ENCODE assay signal across 11 cellular contexts in genomic region chr13:97429681-97430081, GRCh38. TPM values are rescaled to one million over a fixed set of nuclear protein-coding genes. Genes with fewer than 3 reads are reported as not detected.
DNase-seq lines count a peak whose midpoint lies in the region; ATAC-seq, FAIRE-seq and TF ChIP-seq lines count a peak whose summit lies in the region.
"Had no signal": no experiment of that assay in that cellular context is flagged by ENCODE, and none has a peak within 500 bp of the region (broad histone marks: within the 10 kb centered on the region; RNA-seq: fewer than 3 reads in every experiment).

No MANE protein-coding gene starts in this region.

- DNase-seq in HepG2 (ENCODE audit: low spot score) (no peak), right lobe of liver (no peak), cardiac fibroblast (ENCODE audit: low read depth in 2 of 2) (peak; percentile 37 to 55), middle frontal gyrus (ENCODE audit: extremely low spot score, low spot score) (peak; percentile 67), left lung (no peak), immature natural killer cell (no peak)
- DNase-seq in activated CD4-positive, alpha-beta memory T cell treated with anti-CD3 and anti-CD28 coated beads for 36 hours = no peak
- DNase-seq in stimulated activated naive CD8-positive, alpha-beta T cell treated with anti-CD3 and anti-CD28 coated beads, Interleukin-15, amount 100 ng/mL, for 72 hours = no peak

- peaks cover 0 to 7% (median 0%) of the 10 kb centered on the region in 3 donors for H3K36me3 Mint-ChIP-seq in immature natural killer cell
- peaks cover 2% of the 10 kb centered on the region for H3K36me3 Mint-ChIP-seq in activated CD4-positive, alpha-beta memory T cell treated with anti-CD3 and anti-CD28 coated beads for 36 hours
- H3K36me3 Mint-ChIP-seq: CD14-positive monocyte had no signal

- FAIRE-seq in HepG2 (lab: Jason Lieb, UNC) = no peak

- TF ChIP-seq RAD21 in HepG2 (CRISPR knock-in tag; IDR thresholded peaks at IDR 0.05) = no peak

- H3K9me3 Mint-ChIP-seq in immature natural killer cell = peaks cover 0 to 2% (median 0%) of the 10 kb centered on the region in 6 donors
- no peaks in the 10 kb centered on the region for H3K9me3 Mint-ChIP-seq in activated CD4-positive, alpha-beta memory T cell treated with anti-CD3 and anti-CD28 coated beads for 36 hours
- H3K9me3 Mint-ChIP-seq in stimulated activated naive CD8-positive, alpha-beta T cell treated with anti-CD3 and anti-CD28 coated beads, Interleukin-15, amount 100 ng/mL, for 72 hours = no peaks in the 10 kb centered on the region
- H3K9me3 Mint-ChIP-seq: CD14-positive monocyte had no signal

- POLR2A ChIA-PET in HepG2 (lab: Yijun Ruan, JAX) = no interaction called here
- POLR2A ChIA-PET in activated CD4-positive, alpha-beta memory T cell treated with anti-CD3 and anti-CD28 coated beads for 36 hours (lab: Charles Lee) = interaction anchor here (0.7 kb wide), 1 partner anchor 64 kb away, joined by 3 read pairs; no protein-coding TSS in a partner anchor

- H3K27ac ChIP-seq in HepG2 (ENCODE audit: extremely low read length, insufficient read depth, low read length) (no peak overlapping the region), right lobe of liver (no peak overlapping the region), left lung (no peak overlapping the region)

- in situ Hi-C loops in HepG2 (cut with HindIII; ENCODE audit: extremely low pct_ligation_motif_present, low pct_unique_long_range_greater_than_20kb) = loop anchor here (5.0 kb wide), 1 partner anchor 148 kb away; no protein-coding TSS in a partner anchor

- H3K9ac ChIP-seq in HepG2 (ENCODE audit: insufficient read depth, low read depth, low read length) = no peak overlapping the region

- peaks cover 39% of the 10 kb centered on the region for H3K4me1 ChIP-seq in HepG2 (ENCODE audit: insufficient read depth, low read length)
- peaks cover 0 to 6% (median 1%) of the 10 kb centered on the region in 4 donors for H3K4me1 ChIP-seq in right lobe of liver
- H3K4me1 ChIP-seq in left lung = peaks cover 0 to 5% of the 10 kb centered on the region in 2 donors
- H3K4me1 ChIP-seq: HAP-1 had no signal

- H3K27me3 Mint-ChIP-seq in immature natural killer cell (ENCODE audit: low read depth in 3 of 3) = peaks cover 11 to 22% (median 17%) of the 10 kb centered on the region in 3 donors
- H3K27me3 Mint-ChIP-seq in activated CD4-positive, alpha-beta memory T cell treated with anti-CD3 and anti-CD28 coated beads for 36 hours = peaks cover 3% of the 10 kb centered on the region
- H3K27me3 Mint-ChIP-seq in stimulated activated naive CD8-positive, alpha-beta T cell treated with anti-CD3 and anti-CD28 coated beads, Interleukin-15, amount 100 ng/mL, for 72 hours = no peaks in the 10 kb centered on the region

- CTCF ChIA-PET in HepG2 (lab: Yijun Ruan, JAX; ENCODE audit: low intra/inter-chr PET ratio, low total read pairs) = no interaction called here
- CTCF ChIA-PET in activated CD4-positive, alpha-beta memory T cell treated with anti-CD3 and anti-CD28 coated beads for 36 hours (lab: Charles Lee) = no interaction called here

- TF ChIP-seq POLR2A in HepG2 (IDR thresholded peaks at IDR 0.05; ENCODE audit: insufficient read depth in 1 of 2, low read depth in 2 of 2, low read length in 2 of 2) (no peak), right lobe of liver (IDR thresholded peaks at IDR 0.05) (no peak)

- BruUV-seq in HepG2 (replicated peaks; lab: Mats Ljungman, UMichigan) = no TSS peak

- H3K27ac Mint-ChIP-seq in immature natural killer cell = no peak overlapping the region
- no peak overlapping the region for H3K27ac Mint-ChIP-seq in activated CD4-positive, alpha-beta memory T cell treated with anti-CD3 and anti-CD28 coated beads for 36 hours
- H3K27ac Mint-ChIP-seq in stimulated activated naive CD8-positive, alpha-beta T cell treated with anti-CD3 and anti-CD28 coated beads, Interleukin-15, amount 100 ng/mL, for 72 hours = no peak overlapping the region
- H3K27ac Mint-ChIP-seq: CD14-positive monocyte had no signal

- ATAC-seq in HepG2 = no peak
- no peak for ATAC-seq in right lobe of liver
- no peak for ATAC-seq in left lung
- no peak for ATAC-seq in stimulated activated naive CD8-positive, alpha-beta T cell treated with anti-CD3 and anti-CD28 coated beads, Interleukin-15, amount 100 ng/mL, for 72 hours
- ATAC-seq: mucosa of descending colon had no signal

- no peaks in the 10 kb centered on the region for H4K20me1 ChIP-seq in HepG2 (ENCODE audit: insufficient read depth, low read length)

- H3K4me2 ChIP-seq in HepG2 (ENCODE audit: low read depth, low read length) = no peak overlapping the region

- WGBS in HepG2 (ENCODE audit: low lambda C conversion rate) = 74% methylated on average over 6 of the region's 6 CpGs
- WGBS in right lobe of liver (ENCODE audit: insufficient coverage, low coverage, low lambda C conversion rate, missing lambda C conversion rate) = 70% methylated on average over 6 of the region's 6 CpGs

- intact Hi-C loops in HepG2 (cut with micrococcal nuclease; ENCODE audit: unreplicated experiment) = loop anchor here (10.0 kb wide), 1 partner anchor 205 kb away; the partner anchor contains the start of gene MBNL2
- intact Hi-C loops in right lobe of liver (cut with DNase I) = no loop called here
- intact Hi-C loops in left lung (cut with DNase I) = no loop called here
- intact Hi-C loops in activated CD4-positive, alpha-beta memory T cell treated with anti-CD3 and anti-CD28 coated beads for 36 hours (cut with micrococcal nuclease) = loop anchor here (10.0 kb wide), 4 partner anchors 145 to 1145 kb away; partner anchors contain the start of genes FARP1 and STK24

- no peak overlapping the region for H3K4me3 ChIP-seq in HepG2 (replicated peaks in 1 of 3; ENCODE audit: insufficient read depth in 1 of 3, low read depth in 2 of 3, low read length in 3 of 3)
- H3K4me3 ChIP-seq in right lobe of liver = no peak overlapping the region
- peak overlapping the region in 1 of 2 donors; percentile 2 for H3K4me3 ChIP-seq in cardiac fibroblast (replicated peaks in 1 of 2; ENCODE audit: low read depth in 2 of 2, low read length in 2 of 2)
- no peak overlapping the region for H3K4me3 ChIP-seq in left lung
- H3K4me3 ChIP-seq: HAP-1, mucosa of descending colon had no signal

- H3K4me1 Mint-ChIP-seq in immature natural killer cell = peaks cover 12 to 16% of the 10 kb centered on the region in 2 donors
- peaks cover 3% of the 10 kb centered on the region for H3K4me1 Mint-ChIP-seq in activated CD4-positive, alpha-beta memory T cell treated with anti-CD3 and anti-CD28 coated beads for 36 hours (ENCODE audit: low read depth)
- peaks cover 13% of the 10 kb centered on the region for H3K4me1 Mint-ChIP-seq in stimulated activated naive CD8-positive, alpha-beta T cell treated with anti-CD3 and anti-CD28 coated beads, Interleukin-15, amount 100 ng/mL, for 72 hours

- no peak overlapping the region for H3K4me3 Mint-ChIP-seq in immature natural killer cell
- no peak overlapping the region for H3K4me3 Mint-ChIP-seq in activated CD4-positive, alpha-beta memory T cell treated with anti-CD3 and anti-CD28 coated beads for 36 hours
- no peak overlapping the region for H3K4me3 Mint-ChIP-seq in stimulated activated naive CD8-positive, alpha-beta T cell treated with anti-CD3 and anti-CD28 coated beads, Interleukin-15, amount 100 ng/mL, for 72 hours
- H3K4me3 Mint-ChIP-seq: CD14-positive monocyte had no signal

- H3K36me3 ChIP-seq in HepG2 (replicated peaks in 1 of 2; ENCODE audit: control insufficient read depth in 1 of 2, insufficient read depth in 2 of 2, low read length in 2 of 2) (no peaks in the 10 kb centered on the region), right lobe of liver (no peaks in the 10 kb centered on the region), left lung (no peaks in the 10 kb centered on the region)
- H3K36me3 ChIP-seq: HAP-1 had no signal

- H2AFZ ChIP-seq in HepG2 (ENCODE audit: low read length) = no peak overlapping the region

- H3K9me3 ChIP-seq in HepG2 (ENCODE audit: low read length) = no peaks in the 10 kb centered on the region
- H3K9me3 ChIP-seq in right lobe of liver = no peaks in the 10 kb centered on the region
- no peaks in the 10 kb centered on the region for H3K9me3 ChIP-seq in left lung
- H3K9me3 ChIP-seq: mucosa of descending colon had no signal

- TF ChIP-seq EP300 in HepG2 (IDR thresholded peaks at IDR 0.05; ENCODE audit: low read depth in 2 of 2, low read length in 2 of 2) (no peak), HepG2 (CRISPR knock-in tag; IDR thresholded peaks at IDR 0.05; ENCODE audit: borderline replicate concordance) (no peak)

- H3K27me3 ChIP-seq in HepG2 (ENCODE audit: control insufficient read depth in 1 of 2, insufficient read depth in 2 of 2, low read length in 2 of 2) (no peaks in the 10 kb centered on the region), right lobe of liver (no peaks in the 10 kb centered on the region), left lung (no peaks in the 10 kb centered on the region)

- no peak for TF ChIP-seq CTCF in HepG2 (CRISPR knock-in tag; IDR thresholded peaks at IDR 0.05)
- no peak for TF ChIP-seq CTCF in right lobe of liver (IDR thresholded peaks at IDR 0.05)
- TF ChIP-seq CTCF in cardiac fibroblast (IDR thresholded peaks at IDR 0.05; ENCODE audit: low read depth, low read length) = no peak
- TF ChIP-seq CTCF in left lung (IDR thresholded peaks at IDR 0.05) = no peak

- H3K79me2 ChIP-seq in HepG2 (ENCODE audit: insufficient read depth, low read length) = peaks cover 4% of the 10 kb centered on the region

RNA-seq across cellular contexts. Expression of gene RAP2A, which starts 4.3 kb away (rescaled TPM):
- 23.1 and 31.2 TPM in 2 replicates for total RNA-seq in HepG2 (2016; rRNA removed; fragmentation: Illumina TruSeq; extraction: Trizol)
- 8.2 and 8.3 TPM in 2 replicates for total RNA-seq in HepG2 (2016; cell fraction: cytosol; rRNA removed; fragmentation: Illumina TruSeq; extraction: Trizol; ENCODE audit: low read depth)
- total RNA-seq in HepG2 (2016; cell fraction: insoluble cytoplasmic fraction; rRNA removed; fragmentation: Illumina TruSeq; extraction: Trizol) = 22.5 and 27.5 TPM in 2 replicates
- total RNA-seq in HepG2 (2016; cell fraction: membrane; rRNA removed; fragmentation: Illumina TruSeq; extraction: Trizol) = 37.9 and 44.9 TPM in 2 replicates
- 11.6 and 12.3 TPM in 2 replicates for total RNA-seq in HepG2 (2016; cell fraction: nucleus; rRNA removed; fragmentation: Illumina TruSeq; extraction: Trizol)
- polyA plus RNA-seq in HepG2 (2011; rRNA removed) = 9.9 and 10.3 TPM in 2 replicates
- 3.2 and 5.4 TPM in 2 replicates for polyA plus RNA-seq in HepG2 (2011; cell fraction: cytosol; rRNA removed)
- polyA plus RNA-seq in HepG2 (2011; cell fraction: nucleus; rRNA removed) = 3.2 and 3.5 TPM in 2 replicates
- 11.4 and 12.1 TPM in 2 replicates for polyA plus RNA-seq in HepG2 (2012)
- polyA plus RNA-seq in HepG2 (2016; cell fraction: cytosol; fragmentation: Illumina TruSeq; extraction: Trizol; ENCODE audit: low read depth) = 8.7 and 9.1 TPM in 2 replicates
- 23.3 and 25.3 TPM in 2 replicates for polyA plus RNA-seq in HepG2 (2016; cell fraction: insoluble cytoplasmic fraction; fragmentation: Illumina TruSeq; extraction: Trizol; ENCODE audit: low read depth)
- polyA plus RNA-seq in HepG2 (2016; cell fraction: membrane; fragmentation: Illumina TruSeq; extraction: Trizol; ENCODE audit: low read depth) = 20.5 and 25.5 TPM in 2 replicates
- 12.6 TPM in 2 replicates for polyA plus RNA-seq in HepG2 (2016; cell fraction: nucleus; fragmentation: Illumina TruSeq; extraction: Trizol; ENCODE audit: insufficient read depth, low read depth)
- polyA minus RNA-seq in HepG2 (2011; rRNA and poly(A)+ RNA removed; ENCODE audit: low replicate concordance) = 44.2 and 45.5 TPM in 2 replicates
- polyA minus RNA-seq in HepG2 (2011; cell fraction: cytosol; rRNA and poly(A)+ RNA removed) = 14.5 and 18.9 TPM in 2 replicates
- 12.9 and 17.0 TPM in 2 replicates for polyA minus RNA-seq in HepG2 (2011; cell fraction: nucleus; rRNA and poly(A)+ RNA removed)
- total RNA-seq in right lobe of liver = 10 to 100 TPM in 1 of 6 experiments, 1 to 10 TPM in 5; 7.4 to 16.5 (median 8.8) TPM
- total RNA-seq in left lung = 10 to 100 TPM; 49.9 to 53.5 TPM
- 1 to 10 TPM; 2.8 to 5.6 (median 5.5) TPM for polyA plus RNA-seq in immature natural killer cell
- total RNA-seq in activated CD4-positive, alpha-beta memory T cell treated with anti-CD3 and anti-CD28 coated beads for 36 hours = 10 to 100 TPM; 13.7 to 15.4 TPM

Comparison
In these comparisons a context has a peak if more than half of its experiments do, and no peak if none do; other contexts are left out.
1. intact Hi-C loops: an anchor here in HepG2 (10.0 kb wide) and activated CD4-positive, alpha-beta memory T cell treated with anti-CD3 and anti-CD28 coated beads for 36 hours (10.0 kb wide); none called in right lobe of liver and left lung.
2. DNase-seq: peak in cardiac fibroblast (2 of 2) and middle frontal gyrus (single experiment); none in HepG2 (single experiment), right lobe of liver (0 of 3), left lung (0 of 2), immature natural killer cell (0 of 3), activated CD4-positive, alpha-beta memory T cell treated with anti-CD3 and anti-CD28 coated beads for 36 hours (single experiment) and stimulated activated naive CD8-positive, alpha-beta T cell treated with anti-CD3 and anti-CD28 coated beads, Interleukin-15, amount 100 ng/mL, for 72 hours (0 of 2).